Comparison of ENCODE assay signal across 19 cellular contexts in the genomic region with DNA sequence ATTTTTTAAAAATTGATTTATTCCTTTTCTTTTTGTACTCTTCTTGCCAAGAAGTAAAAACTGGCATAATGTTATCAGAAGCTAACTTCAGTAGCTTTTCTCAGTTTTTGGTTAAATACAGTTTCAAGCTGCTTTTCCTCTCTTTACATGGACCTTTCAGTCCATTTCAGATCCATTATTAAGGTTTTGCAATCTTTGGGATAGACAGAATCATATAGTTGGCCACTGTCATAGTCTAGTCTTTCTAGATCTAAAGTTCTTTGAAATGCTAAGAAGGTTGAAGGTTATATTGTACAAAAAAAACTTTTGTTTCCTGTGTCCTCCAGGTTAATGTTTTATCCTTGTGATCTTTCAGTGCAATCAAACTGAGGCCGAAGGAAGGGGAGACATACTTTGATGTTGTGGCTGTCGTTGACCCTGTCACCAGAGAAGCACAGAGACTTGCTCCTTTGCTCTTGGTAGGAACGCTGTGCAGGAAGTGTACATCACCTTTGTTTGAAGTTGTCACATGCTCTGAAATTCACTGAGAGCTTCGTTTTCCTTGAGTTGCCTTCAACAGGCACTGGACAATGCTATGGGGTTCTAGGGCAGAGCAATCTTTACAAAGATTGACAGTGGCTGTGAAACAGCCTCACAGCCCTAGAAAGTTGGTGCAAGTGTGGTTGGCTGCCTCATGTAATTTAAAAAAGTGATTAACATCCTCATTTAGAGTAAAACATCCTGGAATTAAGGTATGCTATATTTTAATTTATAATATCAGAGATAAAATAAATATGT.
DNase-seq lines count a peak whose midpoint lies in the region; ATAC-seq and TF ChIP-seq lines count a peak whose summit lies in the region.
"Had no signal": no experiment of that assay in that cellular context is flagged by ENCODE, and none has a peak within 500 bp of the region (broad histone marks: within the 10 kb centered on the region; RNA-seq: fewer than 3 reads in every experiment).

No MANE protein-coding gene starts in this region.

- H3K9me3 Mint-ChIP-seq in activated CD8-positive, alpha-beta T cell treated with anti-CD3 and anti-CD28 coated beads, Interleukin-2, amount 10 ng/mL, durations not matched to agents 7 days and 5 days (ENCODE audit: insufficient read depth), result no peaks in the 10 kb centered on the region
- H3K9me3 Mint-ChIP-seq in activated CD8-positive, alpha-beta T cell treated with anti-CD3 and anti-CD28 coated beads for 36 hours, result no peaks in the 10 kb centered on the region
- H3K9me3 Mint-ChIP-seq in endothelial cell (ENCODE audit: unreplicated experiment) (no peaks in the 10 kb centered on the region), nephron progenitor cell (no peaks in the 10 kb centered on the region)
- H3K9me3 Mint-ChIP-seq: HFFc6 had no signal

- 86 to 89% methylated on average over 4 of the region's 4 CpGs for WGBS in testis, 2 donors

- H3K9me3 ChIP-seq in Karpas-422 (ENCODE audit: low read length) (no peaks in the 10 kb centered on the region), testis (no peaks in the 10 kb centered on the region)
- H3K9me3 ChIP-seq: BE2C had no signal

- CTCF ChIA-PET in activated CD8-positive, alpha-beta T cell treated with anti-CD3 and anti-CD28 coated beads, Interleukin-2, amount 10 ng/mL, durations not matched to agents 7 days and 5 days (lab: Charles Lee), result interaction anchor here (2.2 kb wide), 1 partner anchor 9 kb away, joined by 8 read pairs; no protein-coding TSS in a partner anchor
- CTCF ChIA-PET in activated CD8-positive, alpha-beta T cell treated with anti-CD3 and anti-CD28 coated beads for 36 hours (lab: Charles Lee), result interaction anchor here (1.2 to 1.9 kb wide), 3 partner anchors 9 to 15 kb away, joined by 4 read pairs; no protein-coding TSS in a partner anchor

- H3K9ac ChIP-seq in Karpas-422 (ENCODE audit: low read length), result no peak overlapping the region

- H3K27me3 Mint-ChIP-seq in activated CD8-positive, alpha-beta T cell treated with anti-CD3 and anti-CD28 coated beads, Interleukin-2, amount 10 ng/mL, durations not matched to agents 7 days and 5 days (ENCODE audit: low read depth), result no peaks in the 10 kb centered on the region
- H3K27me3 Mint-ChIP-seq in activated CD8-positive, alpha-beta T cell treated with anti-CD3 and anti-CD28 coated beads for 36 hours, result no peaks in the 10 kb centered on the region
- H3K27me3 Mint-ChIP-seq in endothelial cell (ENCODE audit: unreplicated experiment) (peaks cover 1% of the 10 kb centered on the region), nephron progenitor cell (ENCODE audit: low read depth, poor library complexity) (no peaks in the 10 kb centered on the region)

- peaks cover 18% of the 10 kb centered on the region for H3K79me2 ChIP-seq in Karpas-422 (ENCODE audit: low read length)

- TF ChIP-seq POLR2A in testis (IDR thresholded peaks at IDR 0.05), result no peak

- H3K4me2 ChIP-seq in Karpas-422 (ENCODE audit: low read depth, low read length, poor library complexity, severe bottlenecking), result no peak overlapping the region

- H3K36me3 Mint-ChIP-seq in activated CD8-positive, alpha-beta T cell treated with anti-CD3 and anti-CD28 coated beads, Interleukin-2, amount 10 ng/mL, durations not matched to agents 7 days and 5 days (ENCODE audit: low read depth), result peaks cover 66% of the 10 kb centered on the region
- peaks cover 56% of the 10 kb centered on the region for H3K36me3 Mint-ChIP-seq in activated CD8-positive, alpha-beta T cell treated with anti-CD3 and anti-CD28 coated beads for 36 hours (ENCODE audit: low read depth)
- H3K36me3 Mint-ChIP-seq in endothelial cell (ENCODE audit: low read depth, unreplicated experiment) (peaks cover 19% of the 10 kb centered on the region), nephron progenitor cell (ENCODE audit: low read depth) (peaks cover 64% of the 10 kb centered on the region)

- no peak overlapping the region for H2AFZ ChIP-seq in Karpas-422 (ENCODE audit: low read length)

- H3K4me3 Mint-ChIP-seq in activated CD8-positive, alpha-beta T cell treated with anti-CD3 and anti-CD28 coated beads, Interleukin-2, amount 10 ng/mL, durations not matched to agents 7 days and 5 days, result no peak overlapping the region
- H3K4me3 Mint-ChIP-seq in activated CD8-positive, alpha-beta T cell treated with anti-CD3 and anti-CD28 coated beads for 36 hours, result no peak overlapping the region
- H3K4me3 Mint-ChIP-seq in endothelial cell (ENCODE audit: unreplicated experiment) (no peak overlapping the region), nephron progenitor cell (no peak overlapping the region)
- H3K4me3 Mint-ChIP-seq: HFFc6 had no signal

- H3K4me1 ChIP-seq in Karpas-422 (ENCODE audit: low read length), result peaks cover 31% of the 10 kb centered on the region
- H3K4me1 ChIP-seq in testis, result no peaks in the 10 kb centered on the region
- H3K4me1 ChIP-seq: BE2C had no signal

- intact Hi-C loops in activated CD8-positive, alpha-beta T cell treated with anti-CD3 and anti-CD28 coated beads for 36 hours (cut with micrococcal nuclease), result no loop called here
- intact Hi-C loops in testis (cut with DNase I; ENCODE audit: low total_unique reads), result no loop called here

- DNase-seq in activated CD8-positive, alpha-beta T cell treated with anti-CD3 and anti-CD28 coated beads, Interleukin-2, amount 10 ng/mL, durations not matched to agents 7 days and 5 days, result no peak
- DNase-seq in activated CD8-positive, alpha-beta T cell treated with anti-CD3 and anti-CD28 coated beads for 36 hours, result no peak
- DNase-seq in Karpas-422 (no peak), endothelial cell (ENCODE audit: low spot score) (no peak), nephron progenitor cell (no peak), testis (no peak), NCI-H1105 (lab: John Stamatoyannopoulos, UW) (no peak)
- DNase-seq: BE2C; DMS 273 treated with DMSO at 0.1 percent for 48 hours; HFFc6; KBM-7; NCI-H1436; NCI-H2029; NCI-H2171; NCI-H446; NK-92 treated with Interleukin-12 subunit alpha and Interleukin-12 subunit beta, amount 100 ng/mL, for 24 hours; SHP77 had no signal

- H4K20me1 ChIP-seq in Karpas-422 (ENCODE audit: insufficient read depth, low read depth, low read length), result no peaks in the 10 kb centered on the region; the same call in 1 of the 2 replicates

- H3K9me2 ChIP-seq in Karpas-422 (replicated peaks; ENCODE audit: insufficient read depth, low read length), result no peaks in the 10 kb centered on the region

- H3K4me1 Mint-ChIP-seq in activated CD8-positive, alpha-beta T cell treated with anti-CD3 and anti-CD28 coated beads, Interleukin-2, amount 10 ng/mL, durations not matched to agents 7 days and 5 days (ENCODE audit: low read depth), result peaks cover 23% of the 10 kb centered on the region
- peaks cover 17% of the 10 kb centered on the region for H3K4me1 Mint-ChIP-seq in activated CD8-positive, alpha-beta T cell treated with anti-CD3 and anti-CD28 coated beads for 36 hours (ENCODE audit: low read depth)
- H3K4me1 Mint-ChIP-seq in endothelial cell (ENCODE audit: unreplicated experiment), result peaks cover 18% of the 10 kb centered on the region
- H3K4me1 Mint-ChIP-seq in nephron progenitor cell, result no peaks in the 10 kb centered on the region

- peak overlapping the region; percentile 58 for H3K27ac Mint-ChIP-seq in activated CD8-positive, alpha-beta T cell treated with anti-CD3 and anti-CD28 coated beads, Interleukin-2, amount 10 ng/mL, durations not matched to agents 7 days and 5 days
- no peak overlapping the region for H3K27ac Mint-ChIP-seq in activated CD8-positive, alpha-beta T cell treated with anti-CD3 and anti-CD28 coated beads for 36 hours
- peak overlapping the region; percentile 57 for H3K27ac Mint-ChIP-seq in endothelial cell (ENCODE audit: unreplicated experiment)
- peak overlapping the region; percentile 82 for H3K27ac Mint-ChIP-seq in nephron progenitor cell
- H3K27ac Mint-ChIP-seq: HFFc6 had no signal

- H3K36me3 ChIP-seq in Karpas-422 (ENCODE audit: insufficient read depth, low read length) (peaks cover 59% of the 10 kb centered on the region), testis (ENCODE audit: low read depth, missing control alignments) (no peaks in the 10 kb centered on the region)

- no peaks in the 10 kb centered on the region for H3K27me3 ChIP-seq in Karpas-422 (ENCODE audit: low read length)
- no peaks in the 10 kb centered on the region for H3K27me3 ChIP-seq in testis
- H3K27me3 ChIP-seq: BE2C had no signal

- POLR2A ChIA-PET in activated CD8-positive, alpha-beta T cell treated with anti-CD3 and anti-CD28 coated beads, Interleukin-2, amount 10 ng/mL, durations not matched to agents 7 days and 5 days (lab: Charles Lee), result interaction anchor here (1.7 kb wide), 1 partner anchor 79 kb away, joined by 6 read pairs; the partner anchor contains the start of gene UGGT1
- POLR2A ChIA-PET in activated CD8-positive, alpha-beta T cell treated with anti-CD3 and anti-CD28 coated beads for 36 hours (lab: Charles Lee), result interaction anchor here (2.0 kb wide), 1 partner anchor 78 kb away, joined by 6 read pairs; no protein-coding TSS in a partner anchor

- H3K27ac ChIP-seq in Karpas-422 (ENCODE audit: low read length) (peak overlapping the region; percentile 22; the same call in 1 of the 2 replicates), testis (no peak overlapping the region)
- H3K27ac ChIP-seq: 22Rv1 had no signal

- no peak overlapping the region for H3K4me3 ChIP-seq in Karpas-422 (ENCODE audit: low read length)
- no peak overlapping the region for H3K4me3 ChIP-seq in testis

- no peak for TF ChIP-seq CTCF in activated CD8-positive, alpha-beta T cell treated with anti-CD3 and anti-CD28 coated beads for 36 hours (IDR thresholded peaks at IDR 0.05)
- TF ChIP-seq CTCF in endothelial cell (IDR thresholded peaks at IDR 0.05; ENCODE audit: unreplicated experiment), result no peak
- no peak for TF ChIP-seq CTCF in nephron progenitor cell (IDR thresholded peaks at IDR 0.05)
- no peak for TF ChIP-seq CTCF in testis (IDR thresholded peaks at IDR 0.05)

- ATAC-seq in activated CD8-positive, alpha-beta T cell treated with anti-CD3 and anti-CD28 coated beads, Interleukin-2, amount 10 ng/mL, durations not matched to agents 7 days and 5 days, result peak; percentile 19
- no peak for ATAC-seq in activated CD8-positive, alpha-beta T cell treated with anti-CD3 and anti-CD28 coated beads for 36 hours
- ATAC-seq in HG02610 (IDR thresholded peaks at IDR 0.05; ENCODE audit: unreplicated experiment), result no peak
